8 cellular contexts compared by ENCODE assay signal in genomic region chr9:36407122-36407723, GRCh38. TPM values are rescaled to one million over a fixed set of nuclear protein-coding genes. Genes with fewer than 3 reads are reported as not detected.
A peak's percentile ranks its signal among the peaks of the same experiment; 100 is the strongest.
DNase-seq lines count a peak whose midpoint lies in the region; ATAC-seq and TF ChIP-seq lines count a peak whose summit lies in the region.

No MANE protein-coding gene starts in this region.

- ATAC-seq in GM19467 (IDR thresholded peaks at IDR 0.05; ENCODE audit: unreplicated experiment), result no peak

- peak; percentile 97 for TF ChIP-seq CTCF in C4-2B (conservative IDR thresholded peaks at IDR 0.05)

- H3K27me3 ChIP-seq in H7 (ENCODE audit: control insufficient read depth, insufficient read depth, low read length), result no peaks in the 10 kb centered on the region

- H3K36me3 ChIP-seq in H7 (replicated peaks; ENCODE audit: control insufficient read depth, insufficient read depth, low read length), result no peaks in the 10 kb centered on the region

- no peak overlapping the region for H3K4me3 ChIP-seq in H7 (ENCODE audit: insufficient read depth, low read depth, low read length)

- peak; percentile 52 for DNase-seq in H7
- peak; percentile 85 for DNase-seq in NCI-H2196 treated with DMSO at 0.1 percent for 48 hours (lab: John Stamatoyannopoulos, UW; ENCODE audit: unreplicated experiment)
- DNase-seq in activated CD4-positive, CD25-positive, alpha-beta regulatory T cell treated with anti-CD3 and anti-CD28 coated beads, Interleukin-2, amount 50 U/mL, for 16 hours (ENCODE audit: low read depth, low spot score), result peak; percentile 18
- peak; percentile 81 for DNase-seq in cerebellar cortex (ENCODE audit: low spot score)
- DNase-seq in kidney glomerular epithelial cell (lab: John Stamatoyannopoulos, UW), result peak; percentile 57
- DNase-seq in stimulated activated CD4-positive, alpha-beta T cell treated with anti-CD3 and anti-CD28 coated beads, Interleukin-2, amount 100 ng/mL, for 4 hours (ENCODE audit: low read depth), result peak; percentile 43

- no peak overlapping the region; the same call in 1 of the 2 replicates for H3K27ac ChIP-seq in C4-2B

RNA-seq across cellular contexts. Expression of gene RNF38, which starts 7.2 kb away (rescaled TPM):
- 41.1 and 44.7 TPM in 2 replicates for total RNA-seq in H7 (2014; rRNA removed; shearing (Covaris generic))

Comparison
In these comparisons a context has a peak if more than half of its experiments do, and no peak if none do; other contexts are left out.
1. DNase-seq: peak in every context shown above with its lines; median percentile 85 in NCI-H2196 treated with DMSO at 0.1 percent for 48 hours; 81 in cerebellar cortex; 57 in kidney glomerular epithelial cell; 52 in H7; 43 in stimulated activated CD4-positive, alpha-beta T cell treated with anti-CD3 and anti-CD28 coated beads, Interleukin-2, amount 100 ng/mL, for 4 hours; 18 in activated CD4-positive, CD25-positive, alpha-beta regulatory T cell treated with anti-CD3 and anti-CD28 coated beads, Interleukin-2, amount 50 U/mL, for 16 hours.